ENCODE assay signal across 1 cellular context in genomic region chr6:20173833-20174796, GRCh38.
TF ChIP-seq lines count a peak whose summit lies in the region.

No MANE protein-coding gene starts in this region.

TF ChIP-seq in K562, 482 proteins besides CTCF, POLR2A, EP300 and RAD21 (continued from another document and continues in another):
- TF ChIP-seq ZNF121 (CRISPR knock-in tag; conservative IDR thresholded peaks at IDR 0.05) (no peak), ZNF778 (CRISPR knock-in tag; IDR thresholded peaks at IDR 0.05) (no peak), FOXA3 (CRISPR knock-in tag; conservative IDR thresholded peaks at IDR 0.05 in 1 of 2, IDR thresholded peaks at IDR 0.05 in 1 of 2) (peak in 1 of 2 experiments; percentile 85; a peak in 2 of 4 replicates), IRF1 (CRISPR knock-in tag; IDR thresholded peaks at IDR 0.05; ENCODE audit: borderline replicate concordance) (no peak), ZBTB34 (CRISPR knock-in tag; IDR thresholded peaks at IDR 0.05) (no peak), ZNF165 (CRISPR knock-in tag; IDR thresholded peaks at IDR 0.05; ENCODE audit: borderline replicate concordance) (no peak), HDAC8 (tag; IDR thresholded peaks at IDR 0.05) (no peak), KDM5B (IDR thresholded peaks at IDR 0.05; ENCODE audit: insufficient replicate concordance, low read depth, low read length) (no peak), XRCC5 (IDR thresholded peaks at IDR 0.05; ENCODE audit: low read depth, low read length) (no peak), POLR3G (IDR thresholded peaks at IDR 0.05; ENCODE audit: extremely low read depth, insufficient read length, insufficient replicate concordance) (no peak), HNRNPK (IDR thresholded peaks at IDR 0.05; ENCODE audit: low read depth, low read length, poor library complexity, severe bottlenecking) (no peak), HLTF (IDR thresholded peaks at IDR 0.05) (no peak), SLC30A9 (CRISPR knock-in tag; IDR thresholded peaks at IDR 0.05) (no peak), RCOR1 (IDR thresholded peaks at IDR 0.05; ENCODE audit: borderline replicate concordance in 1 of 2, low read depth in 2 of 2, low read length in 2 of 2) (0 out of 4 replicates have a peak, but pooled peaks of 1 of the 2 experiments have one; percentile 43), ETV6 (IDR thresholded peaks at IDR 0.05; ENCODE audit: borderline replicate concordance in 1 of 2, low read depth in 2 of 2, low read length in 1 of 2) (peak in 1 of 2 experiments; percentile 65; a peak in 1 of 4 replicates), ETV6 (CRISPR knock-in tag; IDR thresholded peaks at IDR 0.05; ENCODE audit: borderline replicate concordance) (no peak), E2F4 (CRISPR knock-in tag; IDR thresholded peaks at IDR 0.05; ENCODE audit: low read depth) (no peak), ZNF707 (CRISPR knock-in tag; conservative IDR thresholded peaks at IDR 0.05) (no peak), SAFB2 (IDR thresholded peaks at IDR 0.05; ENCODE audit: borderline replicate concordance, low read depth, low read length, severe bottlenecking) (no peak), ILK (tag; IDR thresholded peaks at IDR 0.05; ENCODE audit: borderline replicate concordance, low read depth) (no peak), RAD51 (IDR thresholded peaks at IDR 0.05; ENCODE audit: borderline replicate concordance, low read depth) (no peak), SETDB1 (IDR thresholded peaks at IDR 0.05; ENCODE audit: low read length) (no peak), HNRNPUL1 (IDR thresholded peaks at IDR 0.05; ENCODE audit: low read length) (no peak), ZBTB8A (IDR thresholded peaks at IDR 0.05; ENCODE audit: partially characterized antibody) (no peak), SREBF2 (CRISPR knock-in tag; IDR thresholded peaks at IDR 0.05) (no peak), NFXL1 (CRISPR knock-in tag; IDR thresholded peaks at IDR 0.05) (no peak), EP400 (IDR thresholded peaks at IDR 0.05) (no peak), CEBPG (CRISPR knock-in tag; IDR thresholded peaks at IDR 0.05) (0 out of 2 replicates have a peak, but pooled peaks have one; percentile 29), CEBPG (tag; conservative IDR thresholded peaks at IDR 0.05 in 1 of 2, IDR thresholded peaks at IDR 0.05 in 1 of 2) (peak; percentile 56 to 67; a peak in 3 of 4 replicates), ZBTB26 (CRISPR knock-in tag; IDR thresholded peaks at IDR 0.05) (no peak), RHOXF2B (CRISPR knock-in tag; conservative IDR thresholded peaks at IDR 0.05) (no peak), MCM7 (IDR thresholded peaks at IDR 0.05) (no peak), SAP30 (IDR thresholded peaks at IDR 0.05; ENCODE audit: borderline replicate concordance, insufficient read depth, low read depth, low read length, poor library complexity, severe bottlenecking) (no peak), TARDBP (IDR thresholded peaks at IDR 0.05) (no peak), POLR2AphosphoS5 (IDR thresholded peaks at IDR 0.05; ENCODE audit: control insufficient read depth, insufficient read depth, low read depth, low read length) (no peak), BRD4 (IDR thresholded peaks at IDR 0.05) (no peak), ZFP1 (CRISPR knock-in tag; IDR thresholded peaks at IDR 0.05) (no peak), ZNF232 (CRISPR knock-in tag; IDR thresholded peaks at IDR 0.05) (no peak), PHF21A (IDR thresholded peaks at IDR 0.05; ENCODE audit: borderline replicate concordance, low read depth) (no peak), ERF (CRISPR knock-in tag; IDR thresholded peaks at IDR 0.05) (no peak), SMAD1 (IDR thresholded peaks at IDR 0.05; ENCODE audit: low read depth, low read length, partially characterized antibody) (no peak), JUND (IDR thresholded peaks at IDR 0.05; ENCODE audit: borderline replicate concordance, low read depth, low read length) (no peak), JUND (tag; IDR thresholded peaks at IDR 0.05; ENCODE audit: borderline replicate concordance, low read depth, low read length) (no peak), GATAD2A (IDR thresholded peaks at IDR 0.05) (no peak), STAT5A (IDR thresholded peaks at IDR 0.05; ENCODE audit: borderline replicate concordance, low read length) (no peak), COPS2 (conservative IDR thresholded peaks at IDR 0.05) (no peak), ZNF639 (CRISPR knock-in tag; conservative IDR thresholded peaks at IDR 0.05 in 1 of 2, IDR thresholded peaks at IDR 0.05 in 1 of 2) (no peak), FOXJ3 (CRISPR knock-in tag; IDR thresholded peaks at IDR 0.05) (no peak)
- TF ChIP-seq, protein P1, sequence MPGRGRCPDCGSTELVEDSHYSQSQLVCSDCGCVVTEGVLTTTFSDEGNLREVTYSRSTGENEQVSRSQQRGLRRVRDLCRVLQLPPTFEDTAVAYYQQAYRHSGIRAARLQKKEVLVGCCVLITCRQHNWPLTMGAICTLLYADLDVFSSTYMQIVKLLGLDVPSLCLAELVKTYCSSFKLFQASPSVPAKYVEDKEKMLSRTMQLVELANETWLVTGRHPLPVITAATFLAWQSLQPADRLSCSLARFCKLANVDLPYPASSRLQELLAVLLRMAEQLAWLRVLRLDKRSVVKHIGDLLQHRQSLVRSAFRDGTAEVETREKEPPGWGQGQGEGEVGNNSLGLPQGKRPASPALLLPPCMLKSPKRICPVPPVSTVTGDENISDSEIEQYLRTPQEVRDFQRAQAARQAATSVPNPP (IDR thresholded peaks at IDR 0.05; ENCODE audit: borderline replicate concordance, insufficient read depth, insufficient read length), result no peak
- TF ChIP-seq, protein P2, sequence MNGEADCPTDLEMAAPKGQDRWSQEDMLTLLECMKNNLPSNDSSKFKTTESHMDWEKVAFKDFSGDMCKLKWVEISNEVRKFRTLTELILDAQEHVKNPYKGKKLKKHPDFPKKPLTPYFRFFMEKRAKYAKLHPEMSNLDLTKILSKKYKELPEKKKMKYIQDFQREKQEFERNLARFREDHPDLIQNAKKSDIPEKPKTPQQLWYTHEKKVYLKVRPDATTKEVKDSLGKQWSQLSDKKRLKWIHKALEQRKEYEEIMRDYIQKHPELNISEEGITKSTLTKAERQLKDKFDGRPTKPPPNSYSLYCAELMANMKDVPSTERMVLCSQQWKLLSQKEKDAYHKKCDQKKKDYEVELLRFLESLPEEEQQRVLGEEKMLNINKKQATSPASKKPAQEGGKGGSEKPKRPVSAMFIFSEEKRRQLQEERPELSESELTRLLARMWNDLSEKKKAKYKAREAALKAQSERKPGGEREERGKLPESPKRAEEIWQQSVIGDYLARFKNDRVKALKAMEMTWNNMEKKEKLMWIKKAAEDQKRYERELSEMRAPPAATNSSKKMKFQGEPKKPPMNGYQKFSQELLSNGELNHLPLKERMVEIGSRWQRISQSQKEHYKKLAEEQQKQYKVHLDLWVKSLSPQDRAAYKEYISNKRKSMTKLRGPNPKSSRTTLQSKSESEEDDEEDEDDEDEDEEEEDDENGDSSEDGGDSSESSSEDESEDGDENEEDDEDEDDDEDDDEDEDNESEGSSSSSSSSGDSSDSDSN (IDR thresholded peaks at IDR 0.05; ENCODE audit: borderline replicate concordance in 1 of 2, low read depth in 2 of 2, low read length in 2 of 2), result no peak
- TF ChIP-seq, protein P3, sequence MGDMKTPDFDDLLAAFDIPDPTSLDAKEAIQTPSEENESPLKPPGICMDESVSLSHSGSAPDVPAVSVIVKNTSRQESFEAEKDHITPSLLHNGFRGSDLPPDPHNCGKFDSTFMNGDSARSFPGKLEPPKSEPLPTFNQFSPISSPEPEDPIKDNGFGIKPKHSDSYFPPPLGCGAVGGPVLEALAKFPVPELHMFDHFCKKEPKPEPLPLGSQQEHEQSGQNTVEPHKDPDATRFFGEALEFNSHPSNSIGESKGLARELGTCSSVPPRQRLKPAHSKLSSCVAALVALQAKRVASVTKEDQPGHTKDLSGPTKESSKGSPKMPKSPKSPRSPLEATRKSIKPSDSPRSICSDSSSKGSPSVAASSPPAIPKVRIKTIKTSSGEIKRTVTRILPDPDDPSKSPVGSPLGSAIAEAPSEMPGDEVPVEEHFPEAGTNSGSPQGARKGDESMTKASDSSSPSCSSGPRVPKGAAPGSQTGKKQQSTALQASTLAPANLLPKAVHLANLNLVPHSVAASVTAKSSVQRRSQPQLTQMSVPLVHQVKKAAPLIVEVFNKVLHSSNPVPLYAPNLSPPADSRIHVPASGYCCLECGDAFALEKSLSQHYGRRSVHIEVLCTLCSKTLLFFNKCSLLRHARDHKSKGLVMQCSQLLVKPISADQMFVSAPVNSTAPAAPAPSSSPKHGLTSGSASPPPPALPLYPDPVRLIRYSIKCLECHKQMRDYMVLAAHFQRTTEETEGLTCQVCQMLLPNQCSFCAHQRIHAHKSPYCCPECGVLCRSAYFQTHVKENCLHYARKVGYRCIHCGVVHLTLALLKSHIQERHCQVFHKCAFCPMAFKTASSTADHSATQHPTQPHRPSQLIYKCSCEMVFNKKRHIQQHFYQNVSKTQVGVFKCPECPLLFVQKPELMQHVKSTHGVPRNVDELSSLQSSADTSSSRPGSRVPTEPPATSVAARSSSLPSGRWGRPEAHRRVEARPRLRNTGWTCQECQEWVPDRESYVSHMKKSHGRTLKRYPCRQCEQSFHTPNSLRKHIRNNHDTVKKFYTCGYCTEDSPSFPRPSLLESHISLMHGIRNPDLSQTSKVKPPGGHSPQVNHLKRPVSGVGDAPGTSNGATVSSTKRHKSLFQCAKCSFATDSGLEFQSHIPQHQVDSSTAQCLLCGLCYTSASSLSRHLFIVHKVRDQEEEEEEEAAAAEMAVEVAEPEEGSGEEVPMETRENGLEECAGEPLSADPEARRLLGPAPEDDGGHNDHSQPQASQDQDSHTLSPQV (IDR thresholded peaks at IDR 0.05), result no peak
- TF ChIP-seq, protein P4, sequence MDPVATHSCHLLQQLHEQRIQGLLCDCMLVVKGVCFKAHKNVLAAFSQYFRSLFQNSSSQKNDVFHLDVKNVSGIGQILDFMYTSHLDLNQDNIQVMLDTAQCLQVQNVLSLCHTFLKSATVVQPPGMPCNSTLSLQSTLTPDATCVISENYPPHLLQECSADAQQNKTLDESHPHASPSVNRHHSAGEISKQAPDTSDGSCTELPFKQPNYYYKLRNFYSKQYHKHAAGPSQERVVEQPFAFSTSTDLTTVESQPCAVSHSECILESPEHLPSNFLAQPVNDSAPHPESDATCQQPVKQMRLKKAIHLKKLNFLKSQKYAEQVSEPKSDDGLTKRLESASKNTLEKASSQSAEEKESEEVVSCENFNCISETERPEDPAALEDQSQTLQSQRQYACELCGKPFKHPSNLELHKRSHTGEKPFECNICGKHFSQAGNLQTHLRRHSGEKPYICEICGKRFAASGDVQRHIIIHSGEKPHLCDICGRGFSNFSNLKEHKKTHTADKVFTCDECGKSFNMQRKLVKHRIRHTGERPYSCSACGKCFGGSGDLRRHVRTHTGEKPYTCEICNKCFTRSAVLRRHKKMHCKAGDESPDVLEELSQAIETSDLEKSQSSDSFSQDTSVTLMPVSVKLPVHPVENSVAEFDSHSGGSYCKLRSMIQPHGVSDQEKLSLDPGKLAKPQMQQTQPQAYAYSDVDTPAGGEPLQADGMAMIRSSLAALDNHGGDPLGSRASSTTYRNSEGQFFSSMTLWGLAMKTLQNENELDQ (CRISPR knock-in tag; IDR thresholded peaks at IDR 0.05; ENCODE audit: borderline replicate concordance), result no peak
